8 cellular contexts compared by ENCODE assay signal in the genomic region with DNA sequence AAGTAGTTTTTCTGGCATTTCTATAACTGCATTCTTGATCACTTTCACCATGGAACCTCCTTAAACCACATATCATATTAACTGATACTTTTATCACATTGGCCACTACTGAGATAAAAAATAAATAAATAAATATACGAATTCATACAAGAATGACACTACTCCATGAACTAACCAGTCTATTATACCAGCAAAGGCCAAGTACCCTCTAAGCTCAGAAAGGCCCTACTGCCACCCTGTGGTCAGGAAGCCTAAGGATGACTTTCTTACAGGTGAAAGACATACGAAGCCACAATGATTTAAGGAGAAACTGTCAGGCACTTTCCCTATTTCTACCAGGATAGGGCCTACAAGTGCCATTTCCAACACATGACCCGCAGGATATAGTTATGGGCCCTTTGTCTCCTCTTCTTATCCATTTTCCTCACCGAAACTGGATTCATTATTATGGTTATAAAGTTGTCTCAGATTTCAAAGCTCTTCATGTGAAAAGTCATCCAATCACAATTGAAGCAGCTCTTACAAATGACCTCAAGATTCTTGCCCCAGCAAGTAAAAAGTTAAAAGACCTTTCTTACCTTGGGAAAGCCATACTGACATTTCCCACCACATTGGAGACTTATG. TPM values are rescaled to one million over a fixed set of nuclear protein-coding genes. Genes with fewer than 3 reads are reported as not detected.
DNase-seq lines count a peak whose midpoint lies in the region; ATAC-seq, FAIRE-seq and TF ChIP-seq lines count a peak whose summit lies in the region.

No MANE protein-coding gene starts in this region.

- peak; percentile 97 for FAIRE-seq in GM19239 (lab: Jason Lieb, UNC)

- H3K9me3 Mint-ChIP-seq in activated CD8-positive, alpha-beta T cell treated with anti-CD3 and anti-CD28 coated beads, Interleukin-2, amount 10 ng/mL, durations not matched to agents 7 days and 5 days (ENCODE audit: insufficient read depth) = no peaks in the 10 kb centered on the region
- no peaks in the 10 kb centered on the region for H3K9me3 Mint-ChIP-seq in stimulated activated naive CD8-positive, alpha-beta T cell treated with anti-CD3 and anti-CD28 coated beads, Interleukin-15, amount 100 ng/mL, for 72 hours

- no peaks in the 10 kb centered on the region for H3K4me1 ChIP-seq in mucosa of descending colon (ENCODE audit: low read depth)

- H3K4me1 Mint-ChIP-seq in activated CD8-positive, alpha-beta T cell treated with anti-CD3 and anti-CD28 coated beads, Interleukin-2, amount 10 ng/mL, durations not matched to agents 7 days and 5 days (ENCODE audit: low read depth) = peaks cover 12% of the 10 kb centered on the region
- H3K4me1 Mint-ChIP-seq in stimulated activated naive CD8-positive, alpha-beta T cell treated with anti-CD3 and anti-CD28 coated beads, Interleukin-15, amount 100 ng/mL, for 72 hours = no peaks in the 10 kb centered on the region

- CTCF ChIA-PET in activated CD8-positive, alpha-beta T cell treated with anti-CD3 and anti-CD28 coated beads, Interleukin-2, amount 10 ng/mL, durations not matched to agents 7 days and 5 days (lab: Charles Lee) = interaction anchor here (0.6 to 7.1 kb wide), 48 partner anchors 9 to 668 kb away, joined by 3 to 217 read pairs (median 4); a partner anchor contains a TSS

- peak; percentile 91 for ATAC-seq in activated CD8-positive, alpha-beta T cell treated with anti-CD3 and anti-CD28 coated beads, Interleukin-2, amount 10 ng/mL, durations not matched to agents 7 days and 5 days
- peak; percentile 91 for ATAC-seq in mucosa of descending colon
- ATAC-seq in stimulated activated naive CD8-positive, alpha-beta T cell treated with anti-CD3 and anti-CD28 coated beads, Interleukin-15, amount 100 ng/mL, for 72 hours = peak; percentile 88
- ATAC-seq in HG03442 (IDR thresholded peaks at IDR 0.05; ENCODE audit: unreplicated experiment) = no peak

- DNase-seq in AG08395 (ENCODE audit: low spot score) (peak; percentile 72), GM19239 (ENCODE audit: insufficient read length, low spot score) (peak; percentile 47), NCI-H82 (lab: John Stamatoyannopoulos, UW) (peak; percentile 67), epithelial cell of esophagus (ENCODE audit: low read depth) (peak; percentile 81), mucosa of descending colon (peak in 2 of 3 donors; percentile 53 to 85)
- DNase-seq in activated CD8-positive, alpha-beta T cell treated with anti-CD3 and anti-CD28 coated beads, Interleukin-2, amount 10 ng/mL, durations not matched to agents 7 days and 5 days = peak; percentile 82
- peak; percentile 27 to 61 for DNase-seq in stimulated activated naive CD8-positive, alpha-beta T cell treated with anti-CD3 and anti-CD28 coated beads, Interleukin-15, amount 100 ng/mL, for 72 hours

- peaks cover under 1% of the 10 kb centered on the region for H3K36me3 ChIP-seq in mucosa of descending colon (ENCODE audit: low read depth)

- intact Hi-C loops in mucosa of descending colon (cut with DNase I, micrococcal nuclease) = loop anchor here in 1 of 2 donors (2.0 kb wide), 1 partner anchor 118 kb away; no protein-coding TSS in a partner anchor

- H3K27ac Mint-ChIP-seq in activated CD8-positive, alpha-beta T cell treated with anti-CD3 and anti-CD28 coated beads, Interleukin-2, amount 10 ng/mL, durations not matched to agents 7 days and 5 days = no peak overlapping the region
- no peak overlapping the region for H3K27ac Mint-ChIP-seq in stimulated activated naive CD8-positive, alpha-beta T cell treated with anti-CD3 and anti-CD28 coated beads, Interleukin-15, amount 100 ng/mL, for 72 hours

- H3K4me3 ChIP-seq in epithelial cell of esophagus (ENCODE audit: low read length) = no peak overlapping the region
- no peak overlapping the region for H3K4me3 ChIP-seq in mucosa of descending colon

- TF ChIP-seq CTCF in epithelial cell of esophagus (IDR thresholded peaks at IDR 0.05; ENCODE audit: insufficient read depth, low read depth, low read length, missing control alignments) (peak; percentile 95), mucosa of descending colon (IDR thresholded peaks at IDR 0.05) (peak; percentile 53)

- H3K4me3 Mint-ChIP-seq in activated CD8-positive, alpha-beta T cell treated with anti-CD3 and anti-CD28 coated beads, Interleukin-2, amount 10 ng/mL, durations not matched to agents 7 days and 5 days = no peak overlapping the region
- no peak overlapping the region for H3K4me3 Mint-ChIP-seq in stimulated activated naive CD8-positive, alpha-beta T cell treated with anti-CD3 and anti-CD28 coated beads, Interleukin-15, amount 100 ng/mL, for 72 hours

- H3K27me3 Mint-ChIP-seq in activated CD8-positive, alpha-beta T cell treated with anti-CD3 and anti-CD28 coated beads, Interleukin-2, amount 10 ng/mL, durations not matched to agents 7 days and 5 days (ENCODE audit: low read depth) = no peaks in the 10 kb centered on the region
- no peaks in the 10 kb centered on the region for H3K27me3 Mint-ChIP-seq in stimulated activated naive CD8-positive, alpha-beta T cell treated with anti-CD3 and anti-CD28 coated beads, Interleukin-15, amount 100 ng/mL, for 72 hours

- no peaks in the 10 kb centered on the region for H3K9me3 ChIP-seq in mucosa of descending colon

- POLR2A ChIA-PET in activated CD8-positive, alpha-beta T cell treated with anti-CD3 and anti-CD28 coated beads, Interleukin-2, amount 10 ng/mL, durations not matched to agents 7 days and 5 days (lab: Charles Lee) = interaction anchor here (1.1 to 1.5 kb wide), 3 partner anchors 9 to 120 kb away, joined by 3 to 7 read pairs (median 4); a partner anchor contains a TSS

- peaks cover 41% of the 10 kb centered on the region for H3K36me3 Mint-ChIP-seq in activated CD8-positive, alpha-beta T cell treated with anti-CD3 and anti-CD28 coated beads, Interleukin-2, amount 10 ng/mL, durations not matched to agents 7 days and 5 days (ENCODE audit: low read depth)

RNA-seq across cellular contexts. Expression of a gene that starts 23.9 kb away (rescaled TPM):
- 100 to 1,000 TPM; 121 to 124 TPM for total RNA-seq in activated CD8-positive, alpha-beta T cell treated with anti-CD3 and anti-CD28 coated beads, Interleukin-2, amount 10 ng/mL, durations not matched to agents 7 days and 5 days
- total RNA-seq in mucosa of descending colon = 10 to 100 TPM; 41.6 to 76.7 (median 56.7) TPM

RNA-seq across cellular contexts. Expression of a gene that starts 27.0 kb away (rescaled TPM):
- 100 to 1,000 TPM; 204 to 222 TPM for total RNA-seq in activated CD8-positive, alpha-beta T cell treated with anti-CD3 and anti-CD28 coated beads, Interleukin-2, amount 10 ng/mL, durations not matched to agents 7 days and 5 days
- total RNA-seq in mucosa of descending colon = 100 to 1,000 TPM; 130 to 266 (median 235) TPM

RNA-seq across cellular contexts. Expression of a gene that starts 32.4 kb away (rescaled TPM):
- under 1 TPM; 0.47 to 0.50 TPM for total RNA-seq in activated CD8-positive, alpha-beta T cell treated with anti-CD3 and anti-CD28 coated beads, Interleukin-2, amount 10 ng/mL, durations not matched to agents 7 days and 5 days
- 1 to 10 TPM; 2.4 to 4.8 (median 4.0) TPM for total RNA-seq in mucosa of descending colon

RNA-seq across cellular contexts. Expression of a gene that starts 50.4 kb away (rescaled TPM):
- 10 to 100 TPM; 12.5 to 12.6 TPM for total RNA-seq in activated CD8-positive, alpha-beta T cell treated with anti-CD3 and anti-CD28 coated beads, Interleukin-2, amount 10 ng/mL, durations not matched to agents 7 days and 5 days
- total RNA-seq in mucosa of descending colon = 10 to 100 TPM; 20.4 to 32.3 (median 27.6) TPM
